ENCODE assay signal across 8 cellular contexts in genomic region chr17:49694847-49695697, GRCh38. TPM values are rescaled to one million over a fixed set of nuclear protein-coding genes. Genes with fewer than 3 reads are reported as not detected.
DNase-seq lines count a peak whose midpoint lies in the region; ATAC-seq and TF ChIP-seq lines count a peak whose summit lies in the region.

No MANE protein-coding gene starts in this region.

- peaks cover 3% of the 10 kb centered on the region; the same call in 1 of the 2 replicates for H3K27me3 ChIP-seq in MG63

- no peak for ATAC-seq in HG03378 (IDR thresholded peaks at IDR 0.05; ENCODE audit: unreplicated experiment)
- ATAC-seq in GM18907 (IDR thresholded peaks at IDR 0.05; ENCODE audit: unreplicated experiment), result no peak

- no peaks in the 10 kb centered on the region for H3K36me3 Mint-ChIP-seq in brain

- H3K9me3 ChIP-seq in MG63, result no peaks in the 10 kb centered on the region

- H3K4me3 Mint-ChIP-seq in brain, result peak overlapping the region; percentile 9 to 36 (median 18)

- H3K27ac Mint-ChIP-seq in brain, result peak overlapping the region in 2 of 5 experiments; percentile 32 to 47

- H3K27me3 Mint-ChIP-seq in brain, result peaks cover 24% of the 10 kb centered on the region

- no peaks in the 10 kb centered on the region for H3K36me3 ChIP-seq in MG63

- no peak overlapping the region for H3K4me3 ChIP-seq in MG63

- TF ChIP-seq CTCF in brain (conservative IDR thresholded peaks at IDR 0.05), result peak; percentile 99

- H3K9me3 Mint-ChIP-seq in brain, result no peaks in the 10 kb centered on the region

- peak; percentile 35 for DNase-seq in EH (ENCODE audit: low read depth)
- peak; percentile 7 for DNase-seq in MG63
- peak; percentile 63 for DNase-seq in UCSD-AML1 (lab: John Stamatoyannopoulos, UW; ENCODE audit: unreplicated experiment)
- peak; percentile 35 for DNase-seq in kidney tubule cell (ENCODE audit: low spot score)
- DNase-seq in stimulated activated CD4-positive, alpha-beta T cell treated with anti-CD3 and anti-CD28 coated beads, Interleukin-2, amount 100 ng/mL, for 48 hours, result peak; percentile 73 to 78

- peaks cover 16% of the 10 kb centered on the region for H3K4me1 Mint-ChIP-seq in brain

RNA-seq across cellular contexts. Expression of gene SLC35B1, which starts 12.7 kb away (rescaled TPM):
- total RNA-seq in MG63 (2014; rRNA removed; shearing (Covaris generic); ENCODE audit: low replicate concordance), result 76.6 and 87.1 TPM in 2 replicates
- polyA plus RNA-seq in brain (ENCODE audit: insufficient read depth, low read depth, low replicate concordance), result 66.0 TPM

RNA-seq across cellular contexts. Expression of gene SPOP, which starts 17.2 kb away (rescaled TPM):
- 84.1 and 126 TPM in 2 replicates for total RNA-seq in MG63 (2014; rRNA removed; shearing (Covaris generic); ENCODE audit: low replicate concordance)
- polyA plus RNA-seq in brain (ENCODE audit: insufficient read depth, low read depth, low replicate concordance), result 52.7 TPM

Comparison
In these comparisons a context has a peak if more than half of its experiments do, and no peak if none do; other contexts are left out.
1. DNase-seq: peak in every context shown above with its lines; median percentile 76 in stimulated activated CD4-positive, alpha-beta T cell treated with anti-CD3 and anti-CD28 coated beads, Interleukin-2, amount 100 ng/mL, for 48 hours; 63 in UCSD-AML1; 35 in EH; 35 in kidney tubule cell; 7 in MG63.